In the genomic region with DNA sequence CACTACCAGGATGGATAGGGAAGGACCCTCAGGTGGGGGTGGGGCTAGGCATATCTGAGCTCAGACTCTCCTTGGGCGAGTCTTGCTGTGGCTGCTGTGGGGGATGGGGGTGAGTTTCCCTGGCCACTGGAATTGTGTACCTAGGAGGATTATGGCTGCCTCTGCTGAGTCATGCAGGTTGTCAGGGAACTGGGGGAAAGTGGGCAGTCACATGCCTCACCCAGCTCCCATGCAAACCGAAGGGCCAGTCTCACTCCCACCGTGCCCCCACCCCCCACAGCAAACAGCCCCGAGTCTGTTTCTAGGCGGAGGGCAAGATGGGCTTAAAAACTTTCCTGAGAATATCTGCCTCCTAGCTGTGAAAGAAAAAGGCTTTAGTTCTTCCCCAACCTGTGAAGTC, we compare ENCODE assay signal across 22 cellular contexts.
DNase-seq lines count a peak whose midpoint lies in the region; ATAC-seq, FAIRE-seq and TF ChIP-seq lines count a peak whose summit lies in the region.
"Had no signal": no experiment of that assay in that cellular context is flagged by ENCODE, and none has a peak within 500 bp of the region (broad histone marks: within the 10 kb centered on the region; RNA-seq: fewer than 3 reads in every experiment).

No MANE protein-coding gene starts in this region.

- DNase-seq in COLO668 (lab: John Stamatoyannopoulos, UW; ENCODE audit: unreplicated experiment) (peak; percentile 16), ELF-1 (ENCODE audit: low read depth, low spot score) (peak; percentile 44), RCC 7860 (ENCODE audit: low spot score) (peak; percentile 7), kidney tubule cell (ENCODE audit: low spot score) (peak; percentile 9), NAMALWA (ENCODE audit: low spot score) (no peak), NCI-H2081 (lab: John Stamatoyannopoulos, UW) (no peak), glutamatergic neuron (no peak)
- DNase-seq: CD4-positive, alpha-beta memory T cell; DMS 273 treated with DMSO at 0.1 percent for 48 hours; KBM-7; NCI-H1092; NCI-H1694; NCI-H446; NCI-H748 treated with DMSO at 0.1 percent for 48 hours; Peyer's patch; SIG-M5 had no signal

- no peak for TF ChIP-seq CTCF in glutamatergic neuron (IDR thresholded peaks at IDR 0.05; ENCODE audit: partially characterized antibody, unreplicated experiment)

- H3K4me3 Mint-ChIP-seq in glutamatergic neuron (ENCODE audit: unreplicated experiment) = no peak overlapping the region
- H3K4me3 Mint-ChIP-seq: B cell; CD4-positive, alpha-beta memory T cell had no signal

- no peaks in the 10 kb centered on the region for H3K36me3 Mint-ChIP-seq in glutamatergic neuron (ENCODE audit: unreplicated experiment)
- H3K36me3 Mint-ChIP-seq: CD4-positive, alpha-beta memory T cell had no signal

- no peak overlapping the region for H3K27ac Mint-ChIP-seq in glutamatergic neuron (ENCODE audit: unreplicated experiment)
- H3K27ac Mint-ChIP-seq: B cell; CD4-positive, alpha-beta memory T cell had no signal

- H3K4me1 Mint-ChIP-seq in glutamatergic neuron (ENCODE audit: low read depth, unreplicated experiment) = no peaks in the 10 kb centered on the region
- H3K4me1 Mint-ChIP-seq: B cell; CD4-positive, alpha-beta memory T cell had no signal

- no peaks in the 10 kb centered on the region for H3K9me3 Mint-ChIP-seq in glutamatergic neuron (ENCODE audit: unreplicated experiment)

- H3K27me3 Mint-ChIP-seq in glutamatergic neuron (ENCODE audit: unreplicated experiment) = no peaks in the 10 kb centered on the region
- H3K27me3 Mint-ChIP-seq: B cell; CD4-positive, alpha-beta memory T cell had no signal

- no peak for ATAC-seq in GM18909 (IDR thresholded peaks at IDR 0.05; ENCODE audit: poor library complexity, unreplicated experiment)
- ATAC-seq: GM12878, HCT116 had no signal

- FAIRE-seq in RCC 7860 (lab: Jason Lieb, UNC) = no peak
- FAIRE-seq: GM12878, GM18507, HTR-8/SVneo had no signal

Comparison
In these comparisons a context has a peak if more than half of its experiments do, and no peak if none do; other contexts are left out.
1. DNase-seq: peak in COLO668 (single experiment), ELF-1 (single experiment), RCC 7860 (single experiment) and kidney tubule cell (single experiment); none in NAMALWA (single experiment), NCI-H2081 (0 of 2) and glutamatergic neuron (single experiment).